In genomic region chr20:62499758-62500236, GRCh38 we compare ENCODE assay signal across 16 cellular contexts. TPM values are rescaled to one million over a fixed set of nuclear protein-coding genes. Genes with fewer than 3 reads are reported as not detected.
DNase-seq lines count a peak whose midpoint lies in the region; ATAC-seq and TF ChIP-seq lines count a peak whose summit lies in the region.
"Had no signal": no experiment of that assay in that cellular context is flagged by ENCODE, and none has a peak within 500 bp of the region (broad histone marks: within the 10 kb centered on the region; RNA-seq: fewer than 3 reads in every experiment).

No MANE protein-coding gene starts in this region.

- H4K20me1 ChIP-seq in OCI-LY3 (ENCODE audit: insufficient read depth, low read length), result no peaks in the 10 kb centered on the region

- TF ChIP-seq CTCF in OCI-LY3 (IDR thresholded peaks at IDR 0.05; ENCODE audit: low read depth, low read length), result no peak

- H3K4me1 ChIP-seq in OCI-LY3 (ENCODE audit: low read length), result peaks cover 44% of the 10 kb centered on the region

- peak overlapping the region; percentile 5; the same call in 1 of the 2 replicates for H3K27ac ChIP-seq in OCI-LY3 (ENCODE audit: low read length)
- H3K27ac ChIP-seq: C4-2B, heart left ventricle, upper lobe of left lung had no signal

- H3K4me1 Mint-ChIP-seq in stimulated activated effector memory CD8-positive, alpha-beta T cell treated with anti-CD3 and anti-CD28 coated beads, Interleukin-12 subunit alpha, Interleukin-12 subunit beta, amount 100 ng/mL, for 72 hours, result peaks cover 43% of the 10 kb centered on the region

- DNase-seq in Right ventricle myocardium inferior (ENCODE audit: missing footprints) (peak; percentile 63), cardiac septum (ENCODE audit: low spot score) (no peak), left lobe of liver (ENCODE audit: low spot score) (no peak), NCI-H69 (lab: John Stamatoyannopoulos, UW) (no peak), NCI-H446 treated with DMSO at 0.1 percent for 48 hours (lab: John Stamatoyannopoulos, UW) (no peak)
- DNase-seq in stimulated activated effector memory CD8-positive, alpha-beta T cell treated with anti-CD3 and anti-CD28 coated beads, Interleukin-12 subunit alpha, Interleukin-12 subunit beta, amount 100 ng/mL, for 72 hours (ENCODE audit: low spot score in 2 of 2), result no peak
- DNase-seq: NCI-H524 treated with DMSO at 0.1 percent for 48 hours, occipital lobe had no signal

- intact Hi-C loops in Right ventricle myocardium inferior (cut with DNase I) (loop anchor here (1.0 to 5.0 kb wide), 4 partner anchors 53 to 293 kb away; partner anchors contain the start of gene CABLES2), cardiac septum (cut with DNase I) (loop anchor here (1.0 to 5.0 kb wide), 4 partner anchors 78 to 293 kb away; partner anchors contain the start of gene ADRM1)

- peak overlapping the region; percentile 94 for H3K27ac Mint-ChIP-seq in stimulated activated effector memory CD8-positive, alpha-beta T cell treated with anti-CD3 and anti-CD28 coated beads, Interleukin-12 subunit alpha, Interleukin-12 subunit beta, amount 100 ng/mL, for 72 hours
- H3K27ac Mint-ChIP-seq: H9 had no signal

- peak overlapping the region; percentile 57 for H2AFZ ChIP-seq in OCI-LY3 (ENCODE audit: low read depth, low read length)

- H3K4me3 ChIP-seq in OCI-LY3 (ENCODE audit: low read length), result peak overlapping the region; percentile 54
- H3K4me3 ChIP-seq: heart left ventricle, upper lobe of left lung had no signal

- H3K4me2 ChIP-seq in OCI-LY3 (ENCODE audit: low read length), result peak overlapping the region; percentile 88

- H3K9me3 ChIP-seq in OCI-LY3 (ENCODE audit: insufficient read depth, low read length), result no peaks in the 10 kb centered on the region
- H3K9me3 ChIP-seq: heart left ventricle, upper lobe of left lung had no signal

- peaks cover 13% of the 10 kb centered on the region for H3K36me3 Mint-ChIP-seq in stimulated activated effector memory CD8-positive, alpha-beta T cell treated with anti-CD3 and anti-CD28 coated beads, Interleukin-12 subunit alpha, Interleukin-12 subunit beta, amount 100 ng/mL, for 72 hours

- peak overlapping the region; percentile 54; the same call in 1 of the 2 replicates for H3K9ac ChIP-seq in OCI-LY3 (ENCODE audit: low read length)

- peaks cover 5% of the 10 kb centered on the region for H3K9me3 Mint-ChIP-seq in stimulated activated effector memory CD8-positive, alpha-beta T cell treated with anti-CD3 and anti-CD28 coated beads, Interleukin-12 subunit alpha, Interleukin-12 subunit beta, amount 100 ng/mL, for 72 hours

- no peak overlapping the region for H3K4me3 Mint-ChIP-seq in stimulated activated effector memory CD8-positive, alpha-beta T cell treated with anti-CD3 and anti-CD28 coated beads, Interleukin-12 subunit alpha, Interleukin-12 subunit beta, amount 100 ng/mL, for 72 hours
- H3K4me3 Mint-ChIP-seq: activated T-cell treated with anti-CD3 and anti-CD28 coated beads, Interleukin-2, amount 50 U/mL, for 24 hours; H9 had no signal

- ATAC-seq in Right ventricle myocardium inferior (peak; percentile 5), left lobe of liver (peak; percentile 14), GM18517 (IDR thresholded peaks at IDR 0.05; ENCODE audit: unreplicated experiment) (no peak)
- no peak for ATAC-seq in stimulated activated effector memory CD8-positive, alpha-beta T cell treated with anti-CD3 and anti-CD28 coated beads, Interleukin-12 subunit alpha, Interleukin-12 subunit beta, amount 100 ng/mL, for 72 hours

- peaks cover 13% of the 10 kb centered on the region for H3K79me2 ChIP-seq in OCI-LY3 (ENCODE audit: low read length)

- H3K27me3 ChIP-seq in OCI-LY3 (ENCODE audit: low read depth, low read length), result no peaks in the 10 kb centered on the region

- H3K36me3 ChIP-seq in OCI-LY3 (replicated peaks; ENCODE audit: low read depth, low read length), result peaks cover 6% of the 10 kb centered on the region
- H3K36me3 ChIP-seq: heart left ventricle, upper lobe of left lung had no signal

RNA-seq across cellular contexts. Expression of gene GATA5, which starts 24.0 kb away (rescaled TPM):
- 1.7 TPM for total RNA-seq in Right ventricle myocardium inferior
- total RNA-seq in cardiac septum, result 1.0 TPM
- total RNA-seq in left lobe of liver, result 0.48 TPM
- total RNA-seq: dermis microvascular lymphatic vessel endothelial cell had no signal

Comparison
In these comparisons a context has a peak if more than half of its experiments do, and no peak if none do; other contexts are left out.
1. ATAC-seq: peak in Right ventricle myocardium inferior (single experiment) and left lobe of liver (single experiment); none in stimulated activated effector memory CD8-positive, alpha-beta T cell treated with anti-CD3 and anti-CD28 coated beads, Interleukin-12 subunit alpha, Interleukin-12 subunit beta, amount 100 ng/mL, for 72 hours (single experiment) and GM18517 (single experiment).